In the genomic region with DNA sequence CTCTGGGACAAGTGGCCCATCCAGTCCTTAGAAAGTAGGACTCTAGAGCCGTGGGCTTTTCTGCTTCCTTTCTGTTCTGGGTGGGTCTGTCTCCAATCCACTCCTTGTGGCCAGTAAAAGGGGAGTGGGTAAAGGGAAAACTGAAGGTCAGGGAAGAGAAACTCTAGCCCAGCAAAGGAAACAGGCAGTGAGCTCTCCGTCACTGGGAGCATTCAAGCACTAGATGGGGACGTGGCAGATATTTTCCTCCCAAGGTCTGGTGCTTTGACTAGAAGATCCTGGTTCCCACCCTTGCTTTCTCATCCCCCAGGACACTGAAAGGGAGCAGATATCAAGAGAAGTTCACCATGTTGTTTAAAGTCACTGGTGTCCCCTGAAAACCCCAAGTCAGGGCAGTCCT, we compare ENCODE assay signal across 2 cellular contexts.
A peak's percentile ranks its signal among the peaks of the same experiment; 100 is the strongest.
TF ChIP-seq lines count a peak whose summit lies in the region.

No MANE protein-coding gene starts in this region.

TF ChIP-seq in A549, 52 proteins besides CTCF, POLR2A, EP300 and RAD21:
- TF ChIP-seq ESRRA (IDR thresholded peaks at IDR 0.05; ENCODE audit: borderline replicate concordance, low read length) (no peak), ZFP36 (IDR thresholded peaks at IDR 0.05; ENCODE audit: borderline replicate concordance, partially characterized antibody) (peak; percentile 39), HOXA7 (CRISPR knock-in tag; IDR thresholded peaks at IDR 0.05) (no peak)

TF ChIP-seq in K562, 482 proteins besides CTCF, POLR2A, EP300 and RAD21:
- TF ChIP-seq, protein P1, sequence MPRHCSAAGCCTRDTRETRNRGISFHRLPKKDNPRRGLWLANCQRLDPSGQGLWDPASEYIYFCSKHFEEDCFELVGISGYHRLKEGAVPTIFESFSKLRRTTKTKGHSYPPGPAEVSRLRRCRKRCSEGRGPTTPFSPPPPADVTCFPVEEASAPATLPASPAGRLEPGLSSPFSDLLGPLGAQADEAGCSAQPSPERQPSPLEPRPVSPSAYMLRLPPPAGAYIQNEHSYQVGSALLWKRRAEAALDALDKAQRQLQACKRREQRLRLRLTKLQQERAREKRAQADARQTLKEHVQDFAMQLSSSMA (CRISPR knock-in tag; IDR thresholded peaks at IDR 0.05): no peak
- TF ChIP-seq MBD2 (IDR thresholded peaks at IDR 0.05; ENCODE audit: borderline replicate concordance, low read depth): no peak
- TF ChIP-seq BCOR (IDR thresholded peaks at IDR 0.05): peak; percentile 65; the same call in 1 of the 2 replicates
- peak; percentile 9 to 14; a peak in 1 of 4 replicates for TF ChIP-seq KDM1A (IDR thresholded peaks at IDR 0.05)
- TF ChIP-seq ZFP36 (IDR thresholded peaks at IDR 0.05; ENCODE audit: low read depth, low read length, partially characterized antibody): peak; percentile 39
